In the genomic region with DNA sequence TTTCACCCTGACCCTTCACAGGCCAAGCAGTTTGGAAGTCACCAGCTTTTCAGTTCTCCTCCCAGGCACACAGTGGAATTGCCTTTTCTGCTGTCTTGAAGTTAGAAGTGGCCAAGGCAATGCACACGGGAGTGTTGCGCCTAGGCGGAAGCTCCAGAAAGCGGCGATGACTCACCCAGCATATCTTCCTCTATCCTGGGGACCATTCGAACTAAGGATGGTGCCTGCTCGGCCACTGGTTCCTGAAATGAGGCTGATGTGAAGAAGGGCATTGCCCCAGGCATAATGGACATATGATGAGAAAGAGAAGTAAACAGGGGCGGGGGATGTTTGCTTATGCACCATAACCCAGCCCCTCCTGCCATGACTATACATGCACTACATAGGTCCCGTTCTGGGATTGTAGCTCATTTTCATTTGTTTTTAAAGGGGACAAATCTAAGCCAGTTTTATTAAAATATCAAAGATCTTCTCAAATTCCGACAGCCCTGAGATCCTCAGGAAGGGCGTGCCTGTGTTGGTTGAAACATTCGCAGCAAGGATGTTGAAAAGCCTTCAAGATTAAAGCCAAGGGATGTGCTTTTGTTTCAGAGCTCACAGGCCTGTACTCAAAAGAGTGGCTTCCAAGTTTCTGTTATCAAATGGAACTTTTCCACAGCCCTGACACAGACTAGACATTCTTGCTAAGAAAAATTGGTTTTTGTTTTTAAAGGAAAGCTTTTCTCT, we compare ENCODE assay signal across 11 cellular contexts.
DNase-seq lines count a peak whose midpoint lies in the region; ATAC-seq and TF ChIP-seq lines count a peak whose summit lies in the region.
"Had no signal": no experiment of that assay in that cellular context is flagged by ENCODE, and none has a peak within 500 bp of the region (broad histone marks: within the 10 kb centered on the region; RNA-seq: fewer than 3 reads in every experiment).

No MANE protein-coding gene starts in this region.

- BruUV-seq in Calu3 (replicated peaks; lab: Mats Ljungman, UMichigan) = no TSS peak

- DNase-seq in Calu3 (no peak), SIG-M5 (lab: John Stamatoyannopoulos, UW) (peak; percentile 52), uterus (no peak), RKO (ENCODE audit: low spot score) (no peak)
- no peak for DNase-seq in activated CD4-positive, alpha-beta T cell treated with anti-CD3 and anti-CD28 coated beads, Interleukin-2, amount 10 ng/mL, durations not matched to agents 7 days and 5 days
- DNase-seq: NCI-H446 treated with DMSO at 0.1 percent for 48 hours, SW 1271 had no signal

- H3K36me3 Mint-ChIP-seq in Calu3 (ENCODE audit: insufficient read depth, unreplicated experiment) = peaks cover 19% of the 10 kb centered on the region
- H3K36me3 Mint-ChIP-seq in activated T-helper 17 cell treated with anti-CD3 and anti-CD28 coated beads, Interleukin-2, amount 50 U/mL, for 72 hours (ENCODE audit: low read depth) = no peaks in the 10 kb centered on the region
- H3K36me3 Mint-ChIP-seq in activated CD4-positive, alpha-beta T cell treated with anti-CD3 and anti-CD28 coated beads, Interleukin-2, amount 10 ng/mL, durations not matched to agents 7 days and 5 days (ENCODE audit: low read depth) = no peaks in the 10 kb centered on the region
- H3K36me3 Mint-ChIP-seq: stimulated activated effector memory CD8-positive, alpha-beta T cell treated with anti-CD3 and anti-CD28 coated beads, Interleukin-12 subunit alpha, Interleukin-12 subunit beta, amount 100 ng/mL, for 72 hours had no signal

- no peaks in the 10 kb centered on the region for H3K9me3 Mint-ChIP-seq in Calu3 (ENCODE audit: low read depth, unreplicated experiment)
- H3K9me3 Mint-ChIP-seq in activated T-helper 17 cell treated with anti-CD3 and anti-CD28 coated beads, Interleukin-2, amount 50 U/mL, for 72 hours = no peaks in the 10 kb centered on the region
- no peaks in the 10 kb centered on the region for H3K9me3 Mint-ChIP-seq in activated CD4-positive, alpha-beta T cell treated with anti-CD3 and anti-CD28 coated beads, Interleukin-2, amount 10 ng/mL, durations not matched to agents 7 days and 5 days
- H3K9me3 Mint-ChIP-seq: stimulated activated effector memory CD8-positive, alpha-beta T cell treated with anti-CD3 and anti-CD28 coated beads, Interleukin-12 subunit alpha, Interleukin-12 subunit beta, amount 100 ng/mL, for 72 hours had no signal

- CTCF ChIA-PET in Calu3 (lab: Charles Lee) = interaction anchor here (0.7 to 0.9 kb wide), 2 partner anchors 78 to 82 kb away, joined by 3 read pairs; no protein-coding TSS in a partner anchor
- CTCF ChIA-PET in activated CD4-positive, alpha-beta T cell treated with anti-CD3 and anti-CD28 coated beads, Interleukin-2, amount 10 ng/mL, durations not matched to agents 7 days and 5 days (lab: Charles Lee) = interaction anchor here (1.4 to 1.5 kb wide), 2 partner anchors 11 to 21 kb away, joined by 4 to 5 read pairs; no protein-coding TSS in a partner anchor

- H3K4me3 ChIP-seq in gastroesophageal sphincter (no peak overlapping the region), neutrophil (ENCODE audit: low read depth in 1 of 2, low read length in 1 of 2) (peak overlapping the region in 1 of 2 experiments; percentile 23), uterus (no peak overlapping the region)

- TF ChIP-seq POLR2A in gastroesophageal sphincter (IDR thresholded peaks at IDR 0.05) = no peak
- no peak for TF ChIP-seq POLR2A in uterus (IDR thresholded peaks at IDR 0.05)

- peaks cover 50% of the 10 kb centered on the region for H3K4me1 Mint-ChIP-seq in Calu3 (ENCODE audit: low read depth, unreplicated experiment)
- H3K4me1 Mint-ChIP-seq in activated T-helper 17 cell treated with anti-CD3 and anti-CD28 coated beads, Interleukin-2, amount 50 U/mL, for 72 hours = peaks cover 8% of the 10 kb centered on the region
- peaks cover 29% of the 10 kb centered on the region for H3K4me1 Mint-ChIP-seq in activated CD4-positive, alpha-beta T cell treated with anti-CD3 and anti-CD28 coated beads, Interleukin-2, amount 10 ng/mL, durations not matched to agents 7 days and 5 days

- POLR2A ChIA-PET in activated CD4-positive, alpha-beta T cell treated with anti-CD3 and anti-CD28 coated beads, Interleukin-2, amount 10 ng/mL, durations not matched to agents 7 days and 5 days (lab: Charles Lee) = no interaction called here

- H3K36me3 ChIP-seq in gastroesophageal sphincter (no peaks in the 10 kb centered on the region), neutrophil (no peaks in the 10 kb centered on the region), uterus (no peaks in the 10 kb centered on the region)

- H3K9me3 ChIP-seq in gastroesophageal sphincter = no peaks in the 10 kb centered on the region
- no peaks in the 10 kb centered on the region for H3K9me3 ChIP-seq in neutrophil
- no peaks in the 10 kb centered on the region for H3K9me3 ChIP-seq in uterus

- ATAC-seq in gastroesophageal sphincter = peak; percentile 54
- ATAC-seq in activated T-helper 17 cell treated with anti-CD3 and anti-CD28 coated beads, Interleukin-2, amount 50 U/mL, for 72 hours (replicated peaks) = no peak
- ATAC-seq: stimulated activated effector memory CD8-positive, alpha-beta T cell treated with anti-CD3 and anti-CD28 coated beads, Interleukin-12 subunit alpha, Interleukin-12 subunit beta, amount 100 ng/mL, for 72 hours had no signal

- H3K27ac Mint-ChIP-seq in Calu3 (ENCODE audit: unreplicated experiment) = peak overlapping the region; percentile 39
- H3K27ac Mint-ChIP-seq in activated T-helper 17 cell treated with anti-CD3 and anti-CD28 coated beads, Interleukin-2, amount 50 U/mL, for 72 hours = no peak overlapping the region
- no peak overlapping the region for H3K27ac Mint-ChIP-seq in activated CD4-positive, alpha-beta T cell treated with anti-CD3 and anti-CD28 coated beads, Interleukin-2, amount 10 ng/mL, durations not matched to agents 7 days and 5 days
- H3K27ac Mint-ChIP-seq: stimulated activated effector memory CD8-positive, alpha-beta T cell treated with anti-CD3 and anti-CD28 coated beads, Interleukin-12 subunit alpha, Interleukin-12 subunit beta, amount 100 ng/mL, for 72 hours had no signal

- TF ChIP-seq EP300 in gastroesophageal sphincter (IDR thresholded peaks at IDR 0.05) = no peak

- H3K27me3 Mint-ChIP-seq in Calu3 (ENCODE audit: unreplicated experiment) = no peaks in the 10 kb centered on the region
- H3K27me3 Mint-ChIP-seq in activated T-helper 17 cell treated with anti-CD3 and anti-CD28 coated beads, Interleukin-2, amount 50 U/mL, for 72 hours = peaks cover 19% of the 10 kb centered on the region
- H3K27me3 Mint-ChIP-seq in activated CD4-positive, alpha-beta T cell treated with anti-CD3 and anti-CD28 coated beads, Interleukin-2, amount 10 ng/mL, durations not matched to agents 7 days and 5 days = peaks cover 28% of the 10 kb centered on the region

- 60 to 66% methylated on average over 2 to 10 of the region's 12 CpGs for WGBS in gastroesophageal sphincter (ENCODE audit: low coverage in 1 of 2), 2 donors

- H3K27ac ChIP-seq in gastroesophageal sphincter (peak overlapping the region in 3 of 4 donors; percentile 2 to 33 (median 8)), neutrophil (peak overlapping the region; percentile 91), uterus (peak overlapping the region in 1 of 2 donors; percentile 32)

- intact Hi-C loops in Calu3 (cut with micrococcal nuclease; ENCODE audit: unreplicated experiment) (no loop called here), uterus (cut with DNase I; ENCODE audit: low total_unique reads) (no loop called here)

- H3K4me3 Mint-ChIP-seq in Calu3 (ENCODE audit: low read depth, unreplicated experiment) = no peak overlapping the region
- no peak overlapping the region for H3K4me3 Mint-ChIP-seq in activated T-helper 17 cell treated with anti-CD3 and anti-CD28 coated beads, Interleukin-2, amount 50 U/mL, for 72 hours
- no peak overlapping the region for H3K4me3 Mint-ChIP-seq in activated CD4-positive, alpha-beta T cell treated with anti-CD3 and anti-CD28 coated beads, Interleukin-2, amount 10 ng/mL, durations not matched to agents 7 days and 5 days
- H3K4me3 Mint-ChIP-seq: stimulated activated effector memory CD8-positive, alpha-beta T cell treated with anti-CD3 and anti-CD28 coated beads, Interleukin-12 subunit alpha, Interleukin-12 subunit beta, amount 100 ng/mL, for 72 hours had no signal

- no peak for TF ChIP-seq CTCF in Calu3 (IDR thresholded peaks at IDR 0.05; ENCODE audit: unreplicated experiment)
- no peak for TF ChIP-seq CTCF in gastroesophageal sphincter (IDR thresholded peaks at IDR 0.05)
- peak; percentile 27 for TF ChIP-seq CTCF in neutrophil (IDR thresholded peaks at IDR 0.05)
- TF ChIP-seq CTCF in uterus (IDR thresholded peaks at IDR 0.05) = no peak

- H3K4me1 ChIP-seq in gastroesophageal sphincter = peaks cover 0 to 10% (median 0%) of the 10 kb centered on the region in 3 donors
- H3K4me1 ChIP-seq in neutrophil (ENCODE audit: control insufficient read depth in 1 of 2, insufficient read depth in 1 of 2, low read depth in 1 of 2, low read length in 1 of 2) = peaks cover 68% of the 10 kb centered on the region in 2 experiments
- no peaks in the 10 kb centered on the region for H3K4me1 ChIP-seq in uterus

- H3K27me3 ChIP-seq in gastroesophageal sphincter (peaks cover 39% of the 10 kb centered on the region), neutrophil (no peaks in the 10 kb centered on the region), uterus (no peaks in the 10 kb centered on the region)
